Comparison of ENCODE assay signal across 27 cellular contexts in genomic region chr20:63566395-63567131, GRCh38. TPM values are rescaled to one million over a fixed set of nuclear protein-coding genes. Genes with fewer than 3 reads are reported as not detected.
A peak's percentile ranks its signal among the peaks of the same experiment; 100 is the strongest.
DNase-seq lines count a peak whose midpoint lies in the region; ATAC-seq, FAIRE-seq and TF ChIP-seq lines count a peak whose summit lies in the region.
"Had no signal": no experiment of that assay in that cellular context is flagged by ENCODE, and none has a peak within 500 bp of the region (broad histone marks: within the 10 kb centered on the region; RNA-seq: fewer than 3 reads in every experiment).

No MANE protein-coding gene starts in this region.

- TF ChIP-seq POLR2A in A549 (IDR thresholded peaks at IDR 0.05; ENCODE audit: low read length) (no peak), GM12892 (IDR thresholded peaks at IDR 0.05; ENCODE audit: low read depth, low read length) (no peak), body of pancreas (IDR thresholded peaks at IDR 0.05) (no peak)

- H3K27me3 ChIP-seq in body of pancreas = no peaks in the 10 kb centered on the region
- no peaks in the 10 kb centered on the region for H3K27me3 ChIP-seq in aorta (ENCODE audit: control insufficient read depth in 1 of 2, insufficient read depth in 2 of 2, low read length in 1 of 2)
- H3K27me3 ChIP-seq: brain microvascular endothelial cell, heart left ventricle, ovary, tibial nerve had no signal

- FAIRE-seq in A549 (lab: Jason Lieb, UNC) = no peak
- peak; percentile 92 for FAIRE-seq in GM12892 (lab: Jason Lieb, UNC)
- FAIRE-seq: colon, H54, small intestine had no signal

- H3K4me1 ChIP-seq in A549 (no peaks in the 10 kb centered on the region), body of pancreas (peaks cover 6% of the 10 kb centered on the region), aorta (ENCODE audit: control insufficient read depth in 1 of 2, insufficient read depth in 2 of 2, low read length in 2 of 2) (no peaks in the 10 kb centered on the region)
- H3K4me1 ChIP-seq: tibial nerve had no signal

- no peak for TF ChIP-seq EP300 in A549 (IDR thresholded peaks at IDR 0.05)

- CTCF ChIA-PET in A549 (lab: Yijun Ruan, JAX) = interaction anchor here (1.0 to 7.6 kb wide), 4 partner anchors 14 to 414 kb away, joined by 3 to 49 read pairs (median 4); partner anchors contain the start of genes PRPF6, PTK6 and SRMS

- peak; percentile 41 to 63; a peak in 5 of 6 replicates for ATAC-seq in A549
- ATAC-seq in body of pancreas = peak; percentile 26
- ATAC-seq in natural killer cell treated with Interleukin-12 subunit alpha and Interleukin-12 subunit beta and Interleukin-15 and Interleukin-18, amount 100 ng/mL, for 72 hours = no peak
- ATAC-seq in aorta (ENCODE audit: low FRiP score) = no peak

- H3K36me3 ChIP-seq in body of pancreas (replicated peaks in 1 of 2; ENCODE audit: insufficient read depth in 1 of 2, low read depth in 2 of 2) (no peaks in the 10 kb centered on the region), aorta (ENCODE audit: control insufficient read depth in 1 of 2, insufficient read depth in 2 of 2, low read length in 1 of 2) (peaks cover 0 to 4% of the 10 kb centered on the region in 2 donors)
- H3K36me3 ChIP-seq: ovary had no signal

- 89% methylated on average over 29 of the region's 46 CpGs for WGBS in A549 (ENCODE audit: missing lambda C conversion rate)
- 67 to 91% methylated on average over 23 to 43 of the region's 46 CpGs for WGBS in body of pancreas, 2 donors
- WGBS in aorta, 2 donors = 92 to 93% methylated on average over 43 to 46 of the region's 46 CpGs

- no peak overlapping the region for H3K4me3 ChIP-seq in A549
- no peak overlapping the region for H3K4me3 ChIP-seq in body of pancreas
- H3K4me3 ChIP-seq in aorta (ENCODE audit: low read length in 2 of 2) = no peak overlapping the region
- H3K4me3 ChIP-seq: ovary, SK-N-MC, tibial nerve had no signal

- peaks cover 19 to 20% of the 10 kb centered on the region in 2 donors for H3K4me1 Mint-ChIP-seq in natural killer cell treated with Interleukin-12 subunit alpha and Interleukin-12 subunit beta and Interleukin-15 and Interleukin-18, amount 100 ng/mL, for 72 hours (ENCODE audit: low read depth in 2 of 2)
- H3K4me1 Mint-ChIP-seq: nephron had no signal

- no peaks in the 10 kb centered on the region for H3K36me3 Mint-ChIP-seq in natural killer cell treated with Interleukin-12 subunit alpha and Interleukin-12 subunit beta and Interleukin-15 and Interleukin-18, amount 100 ng/mL, for 72 hours

- TF ChIP-seq CTCF in A549 (IDR thresholded peaks at IDR 0.05) = no peak
- no peak for TF ChIP-seq CTCF in body of pancreas (IDR thresholded peaks at IDR 0.05)

- H3K9me3 Mint-ChIP-seq in natural killer cell treated with Interleukin-12 subunit alpha and Interleukin-12 subunit beta and Interleukin-15 and Interleukin-18, amount 100 ng/mL, for 72 hours = no peaks in the 10 kb centered on the region
- H3K9me3 Mint-ChIP-seq: nephron had no signal

- intact Hi-C loops in body of pancreas (cut with DNase I) (no loop called here), aorta (cut with DNase I) (no loop called here)

- no peaks in the 10 kb centered on the region for H3K27me3 Mint-ChIP-seq in natural killer cell treated with Interleukin-12 subunit alpha and Interleukin-12 subunit beta and Interleukin-15 and Interleukin-18, amount 100 ng/mL, for 72 hours

- POLR2A ChIA-PET in A549 (lab: Yijun Ruan, JAX) = no interaction called here

- DNase-seq in A549 (ENCODE audit: low read depth in 1 of 2, low spot score in 1 of 2) (no peak), GM12892 (ENCODE audit: insufficient read length) (no peak), body of pancreas (peak; percentile 45 to 70 (median 60)), SHP77 treated with DMSO at 0.1 percent for 48 hours (lab: John Stamatoyannopoulos, UW) (no peak), aorta (no peak), NCI-H187 treated with DMSO at 0.1 percent for 48 hours (lab: John Stamatoyannopoulos, UW) (no peak)
- DNase-seq in natural killer cell treated with Interleukin-12 subunit alpha and Interleukin-12 subunit beta and Interleukin-15 and Interleukin-18, amount 100 ng/mL, for 72 hours (ENCODE audit: low spot score) = peak; percentile 61
- no peak for DNase-seq in stimulated activated naive CD4-positive, alpha-beta T cell treated with Interleukin-2 at 50 U/mL for 16 hours (lab: John Stamatoyannopoulos, UW)
- DNase-seq: ACHN, brain microvascular endothelial cell, NCI-H2081, NCI-H226, ovary, retina, small intestine had no signal

- H3K4me2 ChIP-seq in A549 = no peak overlapping the region

- peak overlapping the region; percentile 76 for H3K4me3 Mint-ChIP-seq in natural killer cell treated with Interleukin-12 subunit alpha and Interleukin-12 subunit beta and Interleukin-15 and Interleukin-18, amount 100 ng/mL, for 72 hours
- H3K4me3 Mint-ChIP-seq: nephron had no signal

- H3K9me3 ChIP-seq in A549 = no peaks in the 10 kb centered on the region
- H3K9me3 ChIP-seq in body of pancreas = no peaks in the 10 kb centered on the region
- no peaks in the 10 kb centered on the region for H3K9me3 ChIP-seq in aorta (ENCODE audit: control insufficient read depth, low read length)
- H3K9me3 ChIP-seq: heart left ventricle, ovary, tibial nerve had no signal

- H3K27ac ChIP-seq in A549 (no peak overlapping the region), body of pancreas (no peak overlapping the region), aorta (ENCODE audit: low read depth in 1 of 2, low read length in 2 of 2) (no peak overlapping the region)
- H3K27ac ChIP-seq: brain microvascular endothelial cell, ovary, RWPE1, SK-N-MC, tibial nerve had no signal

- no peak overlapping the region for H3K27ac Mint-ChIP-seq in natural killer cell treated with Interleukin-12 subunit alpha and Interleukin-12 subunit beta and Interleukin-15 and Interleukin-18, amount 100 ng/mL, for 72 hours
- H3K27ac Mint-ChIP-seq: nephron had no signal

- TF ChIP-seq RAD21 in A549 (conservative IDR thresholded peaks at IDR 0.05 in 1 of 2, IDR thresholded peaks at IDR 0.05 in 1 of 2) = no peak

RNA-seq across cellular contexts. Expression of gene HELZ2, which starts 7.5 kb away (rescaled TPM):
- polyA plus RNA-seq in A549 (2011; rRNA removed) = 3.2 and 4.9 TPM in 2 replicates
- 3.3 and 6.0 TPM in 2 replicates for polyA plus RNA-seq in A549 (2012; cell fraction: cytosol; rRNA removed)
- 13.2 and 22.7 TPM in 2 replicates for polyA plus RNA-seq in A549 (2012; cell fraction: nucleus; rRNA removed)
- 4.5 to 5.0 TPM (median 4.8 TPM) in 3 replicates for polyA plus RNA-seq in A549 (2017; fragmentation: RNase III; extraction: RNeasy Plus Mini Kit Qiagen cat#74134 plus additional on column Dnase treatment)
- 6.9 and 8.9 TPM in 2 replicates for polyA minus RNA-seq in A549 (2011; rRNA and poly(A)+ RNA removed)
- polyA plus RNA-seq in GM12892 (2012; ENCODE audit: missing spikeins) = 10.3 TPM
- 10 to 100 TPM; 20.8 to 33.3 TPM for total RNA-seq in body of pancreas
- 10 to 100 TPM; 19.6 to 27.6 TPM for total RNA-seq in natural killer cell treated with Interleukin-12 subunit alpha and Interleukin-12 subunit beta and Interleukin-15 and Interleukin-18, amount 100 ng/mL, for 72 hours
- total RNA-seq in aorta = 10 to 100 TPM; 23.2 to 41.6 TPM
- 1 to 10 TPM; 2.3 to 4.8 TPM for polyA plus RNA-seq in aorta

RNA-seq across cellular contexts. Expression of gene FNDC11, which starts 12.6 kb away (rescaled TPM):
- polyA plus RNA-seq in A549 (2011; rRNA removed) (0.09 and 0.18 TPM in 2 replicates), A549 (2017; fragmentation: RNase III; extraction: RNeasy Plus Mini Kit Qiagen cat#74134 plus additional on column Dnase treatment) (0.10 to 0.16 TPM (median 0.14 TPM) in 3 replicates), aorta (under 1 TPM in 1 of 2 donors, not detected in 1; 0.84 TPM)
- 0.24 and 0.26 TPM in 2 replicates for polyA plus RNA-seq in A549 (2012; cell fraction: cytosol; rRNA removed)
- 0.45 and 0.46 TPM in 2 replicates for polyA plus RNA-seq in A549 (2012; cell fraction: nucleus; rRNA removed)
- 0.34 TPM in 1 of 2 replicates, not detected in the other for polyA minus RNA-seq in A549 (2011; rRNA and poly(A)+ RNA removed)
- polyA plus RNA-seq in GM12892 (2012; ENCODE audit: missing spikeins) = 0.19 TPM
- total RNA-seq in body of pancreas (1 to 10 TPM in 1 of 2 donors, under 1 TPM in 1; 0.66 to 2.9 TPM), aorta (under 1 TPM in 1 of 2 donors, not detected in 1; 0.57 TPM)
- total RNA-seq in natural killer cell treated with Interleukin-12 subunit alpha and Interleukin-12 subunit beta and Interleukin-15 and Interleukin-18, amount 100 ng/mL, for 72 hours = under 1 TPM; 0.31 to 0.39 TPM
- total RNA-seq: Daoy had no signal

RNA-seq across cellular contexts. Expression of gene SRMS, which starts 19.0 kb away (rescaled TPM):
- polyA plus RNA-seq in A549 (2011; rRNA removed) = not detected in 2 replicates
- not detected in 2 replicates for polyA plus RNA-seq in A549 (2012; cell fraction: cytosol; rRNA removed)
- polyA plus RNA-seq in A549 (2012; cell fraction: nucleus; rRNA removed) = 0.02 TPM in 1 of 2 replicates, not detected in the other
- not detected in 3 replicates for polyA plus RNA-seq in A549 (2017; fragmentation: RNase III; extraction: RNeasy Plus Mini Kit Qiagen cat#74134 plus additional on column Dnase treatment)
- polyA minus RNA-seq in A549 (2011; rRNA and poly(A)+ RNA removed) = not detected in 2 replicates
- polyA plus RNA-seq in GM12892 (2012; ENCODE audit: missing spikeins) = not detected
- total RNA-seq in body of pancreas = not detected
- not detected for total RNA-seq in natural killer cell treated with Interleukin-12 subunit alpha and Interleukin-12 subunit beta and Interleukin-15 and Interleukin-18, amount 100 ng/mL, for 72 hours
- not detected for total RNA-seq in aorta
- polyA plus RNA-seq in aorta = not detected
- total RNA-seq: activated CD8-positive, alpha-beta T cell treated with anti-CD3 and anti-CD28 coated beads, Interleukin-2, amount 10 ng/mL, durations not matched to agents 7 days and 5 days; Daoy; fibroblast of villous mesenchyme; heart left ventricle; kidney epithelial cell; ovary; tibial nerve had no signal
- polyA plus RNA-seq: BJ, heart left ventricle, ovary, small intestine had no signal

RNA-seq across cellular contexts. Expression of gene PTK6, which starts 29.4 kb away (rescaled TPM):
- polyA plus RNA-seq in A549 (2011; rRNA removed) (1.1 and 1.2 TPM in 2 replicates), A549 (2017; fragmentation: RNase III; extraction: RNeasy Plus Mini Kit Qiagen cat#74134 plus additional on column Dnase treatment) (1.6 to 2.2 TPM (median 2.0 TPM) in 3 replicates), aorta (1 to 10 TPM in 1 of 2 donors, under 1 TPM in 1; 0.10 to 4.6 TPM)
- polyA plus RNA-seq in A549 (2012; cell fraction: cytosol; rRNA removed) = 1.3 and 1.8 TPM in 2 replicates
- polyA plus RNA-seq in A549 (2012; cell fraction: nucleus; rRNA removed) = 4.3 and 4.6 TPM in 2 replicates
- 0.54 and 0.91 TPM in 2 replicates for polyA minus RNA-seq in A549 (2011; rRNA and poly(A)+ RNA removed)
- polyA plus RNA-seq in GM12892 (2012; ENCODE audit: missing spikeins) = 0.72 TPM
- total RNA-seq in body of pancreas (1 to 10 TPM; 3.0 to 5.4 TPM), aorta (under 1 TPM; 0.19 to 0.30 TPM)
- total RNA-seq in natural killer cell treated with Interleukin-12 subunit alpha and Interleukin-12 subunit beta and Interleukin-15 and Interleukin-18, amount 100 ng/mL, for 72 hours = under 1 TPM in 1 of 2 donors, not detected in 1; 0.19 TPM
- total RNA-seq: Daoy had no signal

RNA-seq across cellular contexts. Expression of gene PPDPF, which starts 46.0 kb away (rescaled TPM):
- 4.6 and 7.7 TPM in 2 replicates for polyA plus RNA-seq in A549 (2011; rRNA removed)
- polyA plus RNA-seq in A549 (2012; cell fraction: cytosol; rRNA removed) = 115 and 196 TPM in 2 replicates
- 41.3 and 97.2 TPM in 2 replicates for polyA plus RNA-seq in A549 (2012; cell fraction: nucleus; rRNA removed)
- polyA plus RNA-seq in A549 (2017; fragmentation: RNase III; extraction: RNeasy Plus Mini Kit Qiagen cat#74134 plus additional on column Dnase treatment) = 217 to 227 TPM (median 224 TPM) in 3 replicates
- 5.5 and 18.1 TPM in 2 replicates for polyA minus RNA-seq in A549 (2011; rRNA and poly(A)+ RNA removed)
- 15.9 TPM for polyA plus RNA-seq in GM12892 (2012; ENCODE audit: missing spikeins)
- total RNA-seq in body of pancreas = 100 to 1,000 TPM in 1 of 2 donors, 10 to 100 TPM in 1; 69.9 to 106 TPM
- 10 to 100 TPM; 66.4 to 96.9 TPM for total RNA-seq in natural killer cell treated with Interleukin-12 subunit alpha and Interleukin-12 subunit beta and Interleukin-15 and Interleukin-18, amount 100 ng/mL, for 72 hours
- total RNA-seq in aorta = 100 to 1,000 TPM; 176 to 190 TPM
- 100 to 1,000 TPM; 360 to 386 TPM for polyA plus RNA-seq in aorta

Comparison
In these comparisons a context has a peak if more than half of its experiments do, and no peak if none do; other contexts are left out.
1. ATAC-seq: peak in A549 (2 of 2) and body of pancreas (single experiment); none in natural killer cell treated with Interleukin-12 subunit alpha and Interleukin-12 subunit beta and Interleukin-15 and Interleukin-18, amount 100 ng/mL, for 72 hours (0 of 2) and aorta (single experiment).
2. DNase-seq: peak in body of pancreas (4 of 4) and natural killer cell treated with Interleukin-12 subunit alpha and Interleukin-12 subunit beta and Interleukin-15 and Interleukin-18, amount 100 ng/mL, for 72 hours (single experiment); none in A549 (0 of 2), GM12892 (single experiment), SHP77 treated with DMSO at 0.1 percent for 48 hours (single experiment), aorta (0 of 2), stimulated activated naive CD4-positive, alpha-beta T cell treated with Interleukin-2 at 50 U/mL for 16 hours (single experiment) and NCI-H187 treated with DMSO at 0.1 percent for 48 hours (single experiment).